Comparison of ENCODE assay signal across 2 cellular contexts in the genomic region with DNA sequence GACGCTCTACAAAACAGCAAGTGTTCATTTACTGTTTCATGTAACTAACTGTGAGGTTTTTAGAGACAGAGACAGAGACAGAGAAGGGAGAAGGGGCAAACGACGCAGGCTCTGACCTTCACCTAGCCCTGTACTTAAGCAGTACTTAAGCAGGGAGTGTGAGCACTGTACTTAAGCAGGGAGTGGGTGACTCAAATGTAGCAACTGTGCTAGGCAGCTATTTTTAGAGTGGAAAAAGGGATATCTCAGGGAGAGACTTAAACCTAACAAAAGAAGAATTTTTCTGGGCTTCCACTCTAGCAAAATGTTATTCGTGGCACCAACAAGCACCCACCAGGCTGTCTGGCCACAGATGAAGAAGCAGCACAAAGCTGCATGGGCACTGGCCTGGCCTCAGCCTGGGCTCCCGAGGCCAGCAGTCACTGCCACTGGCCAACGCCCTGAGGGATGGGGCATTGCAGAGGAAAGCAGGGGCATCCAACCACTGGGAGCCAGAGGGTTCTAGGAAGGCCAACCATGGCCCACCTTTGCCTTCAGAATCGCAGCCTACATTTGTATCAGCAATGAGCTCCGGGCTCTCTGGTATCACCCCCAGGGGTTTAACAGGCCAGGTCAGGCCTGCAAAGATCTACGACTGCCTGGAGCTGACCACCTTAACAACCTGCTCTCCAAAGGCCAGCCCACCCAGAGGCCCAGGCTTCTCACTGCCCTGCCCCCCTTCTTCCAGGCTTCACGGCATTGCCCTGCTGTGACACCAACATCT.
TF ChIP-seq lines count a peak whose summit lies in the region.

No MANE protein-coding gene starts in this region.

TF ChIP-seq in IMR-90, 13 proteins besides CTCF, POLR2A, EP300 and RAD21:
- no peak for TF ChIP-seq CEBPB (IDR thresholded peaks at IDR 0.05; ENCODE audit: low read depth, low read length)
- no peak for TF ChIP-seq MAZ (IDR thresholded peaks at IDR 0.05; ENCODE audit: borderline replicate concordance, low read depth, low read length)
- TF ChIP-seq, protein P1, sequence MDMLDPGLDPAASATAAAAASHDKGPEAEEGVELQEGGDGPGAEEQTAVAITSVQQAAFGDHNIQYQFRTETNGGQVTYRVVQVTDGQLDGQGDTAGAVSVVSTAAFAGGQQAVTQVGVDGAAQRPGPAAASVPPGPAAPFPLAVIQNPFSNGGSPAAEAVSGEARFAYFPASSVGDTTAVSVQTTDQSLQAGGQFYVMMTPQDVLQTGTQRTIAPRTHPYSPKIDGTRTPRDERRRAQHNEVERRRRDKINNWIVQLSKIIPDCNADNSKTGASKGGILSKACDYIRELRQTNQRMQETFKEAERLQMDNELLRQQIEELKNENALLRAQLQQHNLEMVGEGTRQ (IDR thresholded peaks at IDR 0.05; ENCODE audit: low read depth, low read length), result no peak
- TF ChIP-seq RFX5 (IDR thresholded peaks at IDR 0.05; ENCODE audit: low read depth, low read length), result no peak
- TF ChIP-seq SMC3 (IDR thresholded peaks at IDR 0.05; ENCODE audit: low read depth, low read length), result no peak
- TF ChIP-seq RCOR1 (IDR thresholded peaks at IDR 0.05; ENCODE audit: insufficient replicate concordance, low read length), result no peak
- no peak for TF ChIP-seq CHD1 (IDR thresholded peaks at IDR 0.05; ENCODE audit: low read depth, low read length)
- TF ChIP-seq NFE2L2 (IDR thresholded peaks at IDR 0.05; ENCODE audit: low read depth, low read length), result no peak
- no peak for TF ChIP-seq MAFK (IDR thresholded peaks at IDR 0.05; ENCODE audit: low read depth, low read length)
- TF ChIP-seq, protein P2, sequence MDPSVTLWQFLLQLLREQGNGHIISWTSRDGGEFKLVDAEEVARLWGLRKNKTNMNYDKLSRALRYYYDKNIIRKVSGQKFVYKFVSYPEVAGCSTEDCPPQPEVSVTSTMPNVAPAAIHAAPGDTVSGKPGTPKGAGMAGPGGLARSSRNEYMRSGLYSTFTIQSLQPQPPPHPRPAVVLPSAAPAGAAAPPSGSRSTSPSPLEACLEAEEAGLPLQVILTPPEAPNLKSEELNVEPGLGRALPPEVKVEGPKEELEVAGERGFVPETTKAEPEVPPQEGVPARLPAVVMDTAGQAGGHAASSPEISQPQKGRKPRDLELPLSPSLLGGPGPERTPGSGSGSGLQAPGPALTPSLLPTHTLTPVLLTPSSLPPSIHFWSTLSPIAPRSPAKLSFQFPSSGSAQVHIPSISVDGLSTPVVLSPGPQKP (IDR thresholded peaks at IDR 0.05; ENCODE audit: borderline replicate concordance, low read depth, low read length), result no peak
- TF ChIP-seq FOS (IDR thresholded peaks at IDR 0.05; ENCODE audit: low read depth, low read length), result no peak
- no peak for TF ChIP-seq BHLHE40 (IDR thresholded peaks at IDR 0.05; ENCODE audit: low read depth, low read length)

TF ChIP-seq in SK-N-SH, 30 proteins besides CTCF, POLR2A, EP300 and RAD21:
- no peak for TF ChIP-seq SIN3A (IDR thresholded peaks at IDR 0.05; ENCODE audit: borderline replicate concordance, low read depth, low read length)
- TF ChIP-seq FOSL2 (IDR thresholded peaks at IDR 0.05; ENCODE audit: borderline replicate concordance, low read depth), result no peak
